In genomic region chr4:185134176-185134869, GRCh38 we compare ENCODE assay signal across 9 cellular contexts. TPM values are rescaled to one million over a fixed set of nuclear protein-coding genes. Genes with fewer than 3 reads are reported as not detected.
DNase-seq lines count a peak whose midpoint lies in the region; ATAC-seq, FAIRE-seq and TF ChIP-seq lines count a peak whose summit lies in the region.
"Had no signal": no experiment of that assay in that cellular context is flagged by ENCODE, and none has a peak within 500 bp of the region (broad histone marks: within the 10 kb centered on the region; RNA-seq: fewer than 3 reads in every experiment).

No MANE protein-coding gene starts in this region.

- no peak overlapping the region for H3K4me3 ChIP-seq in right atrium auricular region

- H3K36me3 ChIP-seq in right atrium auricular region = no peaks in the 10 kb centered on the region

- no peaks in the 10 kb centered on the region for H3K9me3 Mint-ChIP-seq in stimulated activated effector memory CD8-positive, alpha-beta T cell treated with anti-CD3 and anti-CD28 coated beads, Interleukin-12 subunit alpha, Interleukin-12 subunit beta, amount 100 ng/mL, for 72 hours

- peak; percentile 10 to 63 for DNase-seq in NCI-H446 (lab: John Stamatoyannopoulos, UW)
- DNase-seq in NCI-H446 treated with DMSO at 0.1 percent for 48 hours (lab: John Stamatoyannopoulos, UW) = no peak
- DNase-seq in H54 (ENCODE audit: insufficient read length, low spot score) = peak; percentile 49
- peak; percentile 7 to 19 for DNase-seq in NCI-H1930 (lab: John Stamatoyannopoulos, UW)
- DNase-seq in amniotic epithelial cell (ENCODE audit: low read depth) = peak; percentile 47
- DNase-seq in right atrium auricular region (ENCODE audit: low spot score) = no peak
- DNase-seq in stimulated activated effector memory CD8-positive, alpha-beta T cell treated with anti-CD3 and anti-CD28 coated beads, Interleukin-12 subunit alpha, Interleukin-12 subunit beta, amount 100 ng/mL, for 72 hours (ENCODE audit: low spot score in 2 of 2) = no peak
- no peak for DNase-seq in stimulated activated CD4-positive, alpha-beta T cell treated with anti-CD3 and anti-CD28 coated beads, Interleukin-4, amount 100 ng/mL, for 4 hours

- peaks cover 0 to 8% of the 10 kb centered on the region in 2 donors for H3K4me1 ChIP-seq in right atrium auricular region

- peak; percentile 69 for ATAC-seq in stimulated activated effector memory CD8-positive, alpha-beta T cell treated with anti-CD3 and anti-CD28 coated beads, Interleukin-12 subunit alpha, Interleukin-12 subunit beta, amount 100 ng/mL, for 72 hours

- TF ChIP-seq CTCF in right atrium auricular region (IDR thresholded peaks at IDR 0.05) = peak; percentile 54 to 85

- H3K27me3 ChIP-seq in right atrium auricular region = no peaks in the 10 kb centered on the region

- FAIRE-seq in H54 (lab: Jason Lieb, UNC) = no peak

- H3K27ac ChIP-seq in right atrium auricular region = no peak overlapping the region

- H3K9me3 ChIP-seq in right atrium auricular region = no peaks in the 10 kb centered on the region

- no peaks in the 10 kb centered on the region for H3K4me1 Mint-ChIP-seq in stimulated activated effector memory CD8-positive, alpha-beta T cell treated with anti-CD3 and anti-CD28 coated beads, Interleukin-12 subunit alpha, Interleukin-12 subunit beta, amount 100 ng/mL, for 72 hours

- no peak for TF ChIP-seq POLR2A in H54 (IDR thresholded peaks at IDR 0.05; ENCODE audit: low read depth, low read length)

- no peak overlapping the region for H3K4me3 Mint-ChIP-seq in stimulated activated effector memory CD8-positive, alpha-beta T cell treated with anti-CD3 and anti-CD28 coated beads, Interleukin-12 subunit alpha, Interleukin-12 subunit beta, amount 100 ng/mL, for 72 hours
- H3K4me3 Mint-ChIP-seq: activated naive CD8-positive, alpha-beta T cell had no signal

- H3K27ac Mint-ChIP-seq in stimulated activated effector memory CD8-positive, alpha-beta T cell treated with anti-CD3 and anti-CD28 coated beads, Interleukin-12 subunit alpha, Interleukin-12 subunit beta, amount 100 ng/mL, for 72 hours = no peak overlapping the region
- H3K27ac Mint-ChIP-seq: activated naive CD8-positive, alpha-beta T cell had no signal

- H3K36me3 Mint-ChIP-seq in stimulated activated effector memory CD8-positive, alpha-beta T cell treated with anti-CD3 and anti-CD28 coated beads, Interleukin-12 subunit alpha, Interleukin-12 subunit beta, amount 100 ng/mL, for 72 hours = no peaks in the 10 kb centered on the region

RNA-seq across cellular contexts. Expression of gene SLC25A4, which starts 8.7 kb away (rescaled TPM):
- total RNA-seq in right atrium auricular region = 1,000 to 10,000 TPM in 1 of 2 donors, 100 to 1,000 TPM in 1; 918 to 1,103 TPM

Comparison
In these comparisons a context has a peak if more than half of its experiments do, and no peak if none do; other contexts are left out.
1. DNase-seq: peak in NCI-H446 (2 of 2), H54 (single experiment), NCI-H1930 (2 of 2) and amniotic epithelial cell (single experiment); none in NCI-H446 treated with DMSO at 0.1 percent for 48 hours (single experiment), right atrium auricular region (single experiment), stimulated activated effector memory CD8-positive, alpha-beta T cell treated with anti-CD3 and anti-CD28 coated beads, Interleukin-12 subunit alpha, Interleukin-12 subunit beta, amount 100 ng/mL, for 72 hours (0 of 2) and stimulated activated CD4-positive, alpha-beta T cell treated with anti-CD3 and anti-CD28 coated beads, Interleukin-4, amount 100 ng/mL, for 4 hours (0 of 2).